Comparison of ENCODE assay signal across 23 cellular contexts in the genomic region with DNA sequence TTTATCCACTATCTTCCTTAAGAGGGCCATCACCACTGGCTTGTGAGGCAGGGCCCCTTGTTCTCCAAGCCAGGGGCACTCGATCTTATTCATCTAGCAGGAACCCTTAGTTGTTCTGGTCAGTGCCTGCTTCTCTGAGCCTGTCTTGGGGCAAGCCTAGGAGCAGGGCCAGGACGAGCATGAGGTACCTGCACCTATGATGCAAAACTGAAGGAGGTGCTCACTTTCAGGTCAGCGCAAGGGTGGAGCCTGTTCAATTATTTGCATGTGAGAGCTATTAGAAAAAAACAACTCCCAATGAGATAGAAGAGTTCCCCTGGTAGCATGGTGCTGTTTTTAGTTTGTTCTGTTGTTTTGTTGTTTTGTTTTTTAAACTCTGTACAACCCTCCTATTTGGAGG. TPM values are rescaled to one million over a fixed set of nuclear protein-coding genes. Genes with fewer than 3 reads are reported as not detected.
"Had no signal": no experiment of that assay in that cellular context is flagged by ENCODE, and none has a peak within 500 bp of the region (broad histone marks: within the 10 kb centered on the region; RNA-seq: fewer than 3 reads in every experiment).

No MANE protein-coding gene starts in this region.

- H3K4me3 ChIP-seq: coronary artery, gastroesophageal sphincter, heart left ventricle, hepatocyte, lower lobe of right lung, right lobe of liver, suprapubic skin, thyroid gland, vagina had no signal

- H3K4me1 Mint-ChIP-seq: natural killer cell had no signal

- ATAC-seq: effector memory CD8-positive, alpha-beta T cell; gastroesophageal sphincter; heart left ventricle; left cardiac atrium; left ventricle myocardium superior; lower lobe of right lung; natural killer cell; right lobe of liver; stimulated activated naive B cell treated with anti-CD40 and anti-IgM and Interleukin-4, amounts not matched to agents 10 μg/mL and 1 μg/mL and 100 μg/mL, for 72 hours had no signal

- H3K9me3 ChIP-seq: gastroesophageal sphincter, heart left ventricle, lower lobe of right lung, right lobe of liver, suprapubic skin, thyroid gland, vagina had no signal

- DNase-seq: effector memory CD8-positive, alpha-beta T cell; erythroblast; foreskin fibroblast; heart left ventricle; left cardiac atrium; left ventricle myocardium superior; lower lobe of right lung; natural killer cell; right lobe of liver; small intestine; stimulated activated CD4-positive, alpha-beta T cell treated with anti-CD3 and anti-CD28 coated beads, Interleukin-15, amount 100 ng/mL, for 24 hours; stimulated activated CD4-positive, alpha-beta T cell treated with anti-CD3 and anti-CD28 coated beads, Interleukin-2, amount 100 ng/mL, for 48 hours; stimulated activated naive B cell treated with anti-CD40 and anti-IgM and Interleukin-4, amounts not matched to agents 10 μg/mL and 1 μg/mL and 100 μg/mL, for 72 hours; thyroid gland; trophoblast cell had no signal

- H3K27ac ChIP-seq: coronary artery, gastroesophageal sphincter, heart left ventricle, hepatocyte, lower lobe of right lung, parathyroid adenoma, right lobe of liver, suprapubic skin, thyroid gland, vagina had no signal

- H3K9ac ChIP-seq: parathyroid adenoma had no signal

- H3K4me3 Mint-ChIP-seq: effector memory CD8-positive, alpha-beta T cell; natural killer cell; stimulated activated naive B cell treated with anti-CD40 and anti-IgM and Interleukin-4, amounts not matched to agents 10 μg/mL and 1 μg/mL and 100 μg/mL, for 72 hours; stimulated activated naive CD8-positive, alpha-beta T cell treated with anti-CD3 and anti-CD28 coated beads, Interleukin-15, Interleukin-2, amounts not matched to agents 100 ng/mL and 50 ng/mL, for 24 hours had no signal

- H3K36me3 Mint-ChIP-seq: natural killer cell had no signal

- H3K36me3 ChIP-seq: gastroesophageal sphincter, heart left ventricle, lower lobe of right lung, right lobe of liver, suprapubic skin, thyroid gland, vagina had no signal

- H3K27ac Mint-ChIP-seq: effector memory CD8-positive, alpha-beta T cell; natural killer cell; progenitor cell of endocrine pancreas; stimulated activated naive B cell treated with anti-CD40 and anti-IgM and Interleukin-4, amounts not matched to agents 10 μg/mL and 1 μg/mL and 100 μg/mL, for 72 hours; stimulated activated naive CD8-positive, alpha-beta T cell treated with anti-CD3 and anti-CD28 coated beads, Interleukin-15, Interleukin-2, amounts not matched to agents 100 ng/mL and 50 ng/mL, for 24 hours had no signal

- H3K79me2 ChIP-seq: hepatocyte, parathyroid adenoma had no signal

- H3K4me1 ChIP-seq: parathyroid adenoma had no signal

- H3K4me2 ChIP-seq: hepatocyte had no signal

- H2AFZ ChIP-seq: hepatocyte, parathyroid adenoma had no signal

- H3K9me3 Mint-ChIP-seq: effector memory CD8-positive, alpha-beta T cell; natural killer cell; stimulated activated naive B cell treated with anti-CD40 and anti-IgM and Interleukin-4, amounts not matched to agents 10 μg/mL and 1 μg/mL and 100 μg/mL, for 72 hours; stimulated activated naive CD8-positive, alpha-beta T cell treated with anti-CD3 and anti-CD28 coated beads, Interleukin-15, Interleukin-2, amounts not matched to agents 100 ng/mL and 50 ng/mL, for 24 hours had no signal

- H3K27me3 ChIP-seq: gastroesophageal sphincter, hepatocyte, right lobe of liver, suprapubic skin, thyroid gland, vagina had no signal

RNA-seq across cellular contexts. Expression of a gene that starts 5.0 kb away (rescaled TPM):
- total RNA-seq: natural killer cell had no signal
